In genomic region chr5:39053189-39053588, GRCh38 we compare ENCODE assay signal across 25 cellular contexts.
"Had no signal": no experiment of that assay in that cellular context is flagged by ENCODE, and none has a peak within 500 bp of the region (broad histone marks: within the 10 kb centered on the region; RNA-seq: fewer than 3 reads in every experiment).

No MANE protein-coding gene starts in this region.

- H3K4me1 ChIP-seq: prostate gland had no signal

- H3K27me3 ChIP-seq: left lung, pancreas, right lobe of liver, tibial nerve, vagina had no signal

- ATAC-seq: left colon; left lung; mucosa of descending colon; naive thymus-derived CD4-positive, alpha-beta T cell; natural killer cell treated with Interleukin-12 subunit alpha and Interleukin-12 subunit beta and Interleukin-15 and Interleukin-18, amount 100 ng/mL, for 72 hours; pancreas; right lobe of liver; stimulated activated memory B cell treated with anti-CD40 and anti-IgM and Interleukin-4, amounts not matched to agents 10 μg/mL and 1 μg/mL and 100 μg/mL, for 72 hours; stimulated activated naive CD8-positive, alpha-beta T cell treated with anti-CD3 and anti-CD28 coated beads, Interleukin-15, amount 100 ng/mL, for 72 hours had no signal

- DNase-seq: hippocampal formation; kidney glomerular epithelial cell; left colon; mesendoderm; mucosa of descending colon; naive thymus-derived CD4-positive, alpha-beta T cell; pancreas; posterior cingulate gyrus; retina; right lobe of liver; stimulated activated CD4-positive, alpha-beta T cell treated with anti-CD3 and anti-CD28 coated beads, Interleukin-1b, Interleukin-23, amount 100 ng/mL, for 48 hours; stimulated activated CD4-positive, alpha-beta T cell treated with anti-CD3 and anti-CD28 coated beads, Interleukin-2, amount 100 ng/mL, for 48 hours; stimulated activated CD4-positive, alpha-beta T cell treated with anti-CD3 and anti-CD28 coated beads, Interleukin-4, amount 100 ng/mL, for 4 hours; stimulated activated CD8-positive, alpha-beta memory T cell treated with anti-CD3 and anti-CD28 coated beads, Interleukin-4, amount 100 ng/mL, for 48 hours; stimulated activated naive CD4-positive, alpha-beta T cell treated with Interleukin-2 at 50 U/mL for 16 hours; stimulated activated naive CD8-positive, alpha-beta T cell treated with anti-CD3 and anti-CD28 coated beads, Interleukin-15, amount 100 ng/mL, for 72 hours; substantia nigra had no signal

- H3K4me3 ChIP-seq: left lung, lung, mucosa of descending colon, pancreas, prostate gland, right lobe of liver, smooth muscle cell, tibial nerve, vagina had no signal

- H3K27ac ChIP-seq: left lung, pancreas, prostate gland, right lobe of liver, tibial nerve, vagina had no signal

- H3K9me3 ChIP-seq: left lung, mucosa of descending colon, pancreas, prostate gland, right lobe of liver, tibial nerve, vagina had no signal

- H3K36me3 ChIP-seq: left lung, pancreas, prostate gland, right lobe of liver, vagina had no signal
